In the genomic region with DNA sequence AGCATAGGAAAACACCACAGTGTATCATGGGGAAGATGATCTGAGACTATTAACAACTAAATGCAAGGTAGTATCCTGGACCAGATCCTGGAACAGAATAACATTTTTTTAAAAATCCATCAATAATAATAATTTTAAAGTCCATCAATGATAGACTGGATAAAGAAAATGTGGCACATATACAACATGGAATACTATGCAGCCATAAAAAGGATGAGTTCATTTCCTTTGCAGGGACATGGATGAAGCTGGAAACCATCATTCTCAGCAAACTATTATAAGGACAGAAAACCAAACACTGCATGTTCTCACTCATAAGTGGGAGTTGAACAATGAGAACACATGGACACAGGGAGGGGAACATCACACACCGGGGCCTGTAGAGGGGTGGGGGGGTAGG, we compare ENCODE assay signal across 2 cellular contexts.
A peak's percentile ranks its signal among the peaks of the same experiment; 100 is the strongest.
ATAC-seq and TF ChIP-seq lines count a peak whose summit lies in the region.
"Not testable (repeated sequence)": the region's sequence is repeated elsewhere in the genome, so short reads cannot be mapped to it uniquely, and the experiment has no call there.

No MANE protein-coding gene starts in this region.

- POLR2A ChIA-PET in HEK293 (lab: Yijun Ruan, JAX) = not testable (repeated sequence)

- not testable (repeated sequence) for H3K4me3 ChIP-seq in HEK293 (ENCODE audit: low read depth, low read length)

- not testable (repeated sequence) for H3K27ac ChIP-seq in HEK293 (ENCODE audit: extremely low read depth, low read depth, low read length)

- CTCF ChIA-PET in HEK293 (lab: Yijun Ruan, JAX) = not testable (repeated sequence)

- not testable (repeated sequence) for H3K36me3 ChIP-seq in HEK293 (ENCODE audit: control insufficient read depth in 2 of 2, insufficient read depth in 1 of 2, low read length in 2 of 2)

- ATAC-seq in SK-N-SH treated with all-trans-retinoic acid at 6 μM for 48 hours = not testable (repeated sequence)

- not testable (repeated sequence) for H3K9me3 ChIP-seq in HEK293 (ENCODE audit: control insufficient read depth, insufficient read depth, low read depth, low read length)

- H3K4me1 ChIP-seq in HEK293 (ENCODE audit: control insufficient read depth, insufficient read depth, low read length) = not testable (repeated sequence)

- TF ChIP-seq CTCF in HEK293 (tag by site-specific recombination; IDR thresholded peaks at IDR 0.05) = not testable (repeated sequence)

TF ChIP-seq in HEK293, 187 proteins besides CTCF, POLR2A, EP300 and RAD21:
- TF ChIP-seq ZNF146 (tag by site-specific recombination; IDR thresholded peaks at IDR 0.05) = peak; percentile 52; the same call in 1 of the 2 replicates

TF ChIP-seq in SK-N-SH treated with all-trans-retinoic acid at 6 μM for 48 hours, 23 proteins besides CTCF, POLR2A, EP300 and RAD21:
- TF ChIP-seq ZNF8 (CRISPR knock-in tag; IDR thresholded peaks at IDR 0.05) = peak; percentile 53; the same call in 1 of the 2 replicates
TF ChIP-seq in SK-N-SH treated with all-trans-retinoic acid at 6 μM for 48 hours: peak in this region for 1; not testable (repeated sequence) for 22.
